Comparison of ENCODE assay signal across 9 cellular contexts in the genomic region with DNA sequence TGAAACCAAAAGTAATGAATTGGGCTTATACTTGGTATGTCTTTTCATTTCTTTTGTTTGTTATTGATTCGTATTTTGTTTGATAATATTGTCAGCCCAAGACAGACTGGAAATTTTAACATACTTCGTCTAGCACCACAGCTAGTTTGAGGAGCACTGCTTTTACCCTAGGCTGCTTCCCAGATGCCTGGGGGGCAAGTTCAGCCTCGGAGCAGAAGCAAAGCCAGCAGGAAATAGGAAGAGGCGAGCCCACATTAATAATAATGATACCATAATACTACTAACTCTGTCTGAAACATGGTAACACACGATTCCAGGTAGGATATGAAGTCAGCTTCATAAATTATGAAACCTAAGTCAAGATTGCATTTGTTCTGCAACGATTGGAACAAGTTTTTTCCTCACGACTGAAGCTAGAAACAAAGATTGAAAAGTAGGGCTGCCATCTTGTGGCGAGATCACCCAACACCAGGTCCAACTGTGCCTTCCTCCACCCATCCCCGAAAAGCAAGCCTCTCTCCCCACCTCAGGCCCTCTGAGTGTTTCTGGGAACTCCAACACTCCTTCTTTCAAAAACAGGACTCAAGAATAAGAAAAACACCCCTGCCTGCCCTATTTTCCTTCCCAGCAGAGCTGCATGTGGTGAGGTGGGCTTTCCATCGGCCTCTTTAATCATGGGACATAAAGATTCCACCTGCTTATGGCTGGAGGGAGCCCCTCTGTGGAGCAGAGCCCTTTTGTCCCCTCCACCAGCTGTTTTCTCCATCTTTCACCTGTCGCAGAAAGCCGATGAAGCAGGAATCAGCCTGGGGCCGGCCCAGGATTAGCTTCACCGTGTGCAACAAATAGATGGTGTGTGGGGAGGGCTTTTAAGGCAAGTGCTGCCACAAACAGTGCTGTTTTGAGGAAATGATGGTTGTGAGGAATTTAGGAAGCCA.
A peak's percentile ranks its signal among the peaks of the same experiment; 100 is the strongest.
DNase-seq lines count a peak whose midpoint lies in the region; ATAC-seq and TF ChIP-seq lines count a peak whose summit lies in the region.
"Had no signal": no experiment of that assay in that cellular context is flagged by ENCODE, and none has a peak within 500 bp of the region (broad histone marks: within the 10 kb centered on the region; RNA-seq: fewer than 3 reads in every experiment).

No MANE protein-coding gene starts in this region.

- no peak for ATAC-seq in natural killer cell

- H3K27me3 Mint-ChIP-seq in endothelial cell (ENCODE audit: unreplicated experiment) (peaks cover 6% of the 10 kb centered on the region), natural killer cell (ENCODE audit: low read depth in 2 of 2) (peaks cover 0 to 2% of the 10 kb centered on the region in 2 donors)

- H3K9me3 ChIP-seq in sigmoid colon, result no peaks in the 10 kb centered on the region
- no peaks in the 10 kb centered on the region for H3K9me3 ChIP-seq in left ventricle myocardium inferior (replicated peaks)

- no peak for TF ChIP-seq POLR2A in sigmoid colon (IDR thresholded peaks at IDR 0.05)

- TF ChIP-seq CTCF in endothelial cell (IDR thresholded peaks at IDR 0.05; ENCODE audit: unreplicated experiment) (peak; percentile 25), sigmoid colon (IDR thresholded peaks at IDR 0.05) (peak in 3 of 4 experiments; percentile 6 to 30 (median 10)), left ventricle myocardium inferior (IDR thresholded peaks at IDR 0.05; ENCODE audit: borderline replicate concordance) (no peak), natural killer cell (IDR thresholded peaks at IDR 0.05) (no peak)

- H3K4me1 Mint-ChIP-seq in endothelial cell (ENCODE audit: unreplicated experiment) (peaks cover 12% of the 10 kb centered on the region), natural killer cell (no peaks in the 10 kb centered on the region)
- H3K4me1 Mint-ChIP-seq: activated naive CD4-positive, alpha-beta T cell treated with anti-CD3 and anti-CD28 coated beads, Interleukin-2, amount 50 U/mL, for 24 hours had no signal

- no peak overlapping the region for H3K4me3 Mint-ChIP-seq in endothelial cell (ENCODE audit: unreplicated experiment)
- H3K4me3 Mint-ChIP-seq in natural killer cell, result no peak overlapping the region
- H3K4me3 Mint-ChIP-seq: activated naive CD4-positive, alpha-beta T cell treated with anti-CD3 and anti-CD28 coated beads, Interleukin-2, amount 50 U/mL, for 24 hours had no signal

- no peaks in the 10 kb centered on the region for H3K4me1 ChIP-seq in sigmoid colon
- H3K4me1 ChIP-seq in left ventricle myocardium inferior, result no peaks in the 10 kb centered on the region

- H3K4me3 ChIP-seq in sigmoid colon (no peak overlapping the region), left ventricle myocardium inferior (no peak overlapping the region)

- no peak overlapping the region for H3K27ac Mint-ChIP-seq in endothelial cell (ENCODE audit: unreplicated experiment)
- H3K27ac Mint-ChIP-seq in natural killer cell, result no peak overlapping the region
- H3K27ac Mint-ChIP-seq: activated naive CD4-positive, alpha-beta T cell treated with anti-CD3 and anti-CD28 coated beads, Interleukin-2, amount 50 U/mL, for 24 hours had no signal

- H3K36me3 ChIP-seq in sigmoid colon (no peaks in the 10 kb centered on the region), left ventricle myocardium inferior (no peaks in the 10 kb centered on the region)

- H3K27ac ChIP-seq in sigmoid colon, result no peak overlapping the region
- no peak overlapping the region for H3K27ac ChIP-seq in left ventricle myocardium inferior (replicated peaks)

- no peaks in the 10 kb centered on the region for H3K9me3 Mint-ChIP-seq in endothelial cell (ENCODE audit: unreplicated experiment)
- peaks cover 10 to 20% of the 10 kb centered on the region in 2 donors for H3K9me3 Mint-ChIP-seq in natural killer cell
- H3K9me3 Mint-ChIP-seq: activated naive CD4-positive, alpha-beta T cell treated with anti-CD3 and anti-CD28 coated beads, Interleukin-2, amount 50 U/mL, for 24 hours had no signal

- DNase-seq in SKM-1 treated with dmso at 0.1 percent for 144 hours (lab: John Stamatoyannopoulos, UW; ENCODE audit: unreplicated experiment), result peak; percentile 16
- no peak for DNase-seq in SKM-1 (lab: John Stamatoyannopoulos, UW; ENCODE audit: unreplicated experiment)
- peak; percentile 79 for DNase-seq in NCI-H69 (lab: John Stamatoyannopoulos, UW)
- DNase-seq in endothelial cell (ENCODE audit: low spot score), result peak; percentile 12
- DNase-seq in sigmoid colon, result no peak
- DNase-seq in stimulated activated CD4-positive, alpha-beta T cell treated with anti-CD3 and anti-CD28 coated beads, Interleukin-15, amount 100 ng/mL, for 24 hours, result no peak
- DNase-seq in left ventricle myocardium inferior, result no peak
- no peak for DNase-seq in natural killer cell

- H3K36me3 Mint-ChIP-seq in endothelial cell (ENCODE audit: low read depth, unreplicated experiment), result no peaks in the 10 kb centered on the region
- H3K36me3 Mint-ChIP-seq in natural killer cell, result no peaks in the 10 kb centered on the region
- H3K36me3 Mint-ChIP-seq: activated naive CD4-positive, alpha-beta T cell treated with anti-CD3 and anti-CD28 coated beads, Interleukin-2, amount 50 U/mL, for 24 hours had no signal

- intact Hi-C loops in sigmoid colon (cut with DNase I), result no loop called here
- intact Hi-C loops in left ventricle myocardium inferior (cut with micrococcal nuclease), result no loop called here
- intact Hi-C loops in natural killer cell (cut with micrococcal nuclease), result no loop called here

- no peak for TF ChIP-seq EP300 in sigmoid colon (IDR thresholded peaks at IDR 0.05)

- H3K27me3 ChIP-seq in sigmoid colon (no peaks in the 10 kb centered on the region), left ventricle myocardium inferior (ENCODE audit: low read depth) (peaks cover 11% of the 10 kb centered on the region)

- 61 to 62% methylated on average over 14 of the region's 14 CpGs for WGBS in sigmoid colon, 2 donors

Comparison
In these comparisons a context has a peak if more than half of its experiments do, and no peak if none do; other contexts are left out.
1. DNase-seq: peak in SKM-1 treated with dmso at 0.1 percent for 144 hours (single experiment), NCI-H69 (single experiment) and endothelial cell (single experiment); none in SKM-1 (single experiment), sigmoid colon (single experiment), stimulated activated CD4-positive, alpha-beta T cell treated with anti-CD3 and anti-CD28 coated beads, Interleukin-15, amount 100 ng/mL, for 24 hours (single experiment), left ventricle myocardium inferior (single experiment) and natural killer cell (single experiment).
2. CTCF ChIP-seq: peak in endothelial cell (single experiment) and sigmoid colon (3 of 4); none in left ventricle myocardium inferior (single experiment) and natural killer cell (single experiment).